In genomic region chr7:121113288-121113687, GRCh38 we compare ENCODE assay signal across 29 cellular contexts.
DNase-seq lines count a peak whose midpoint lies in the region; ATAC-seq, FAIRE-seq and TF ChIP-seq lines count a peak whose summit lies in the region.
"Had no signal": no experiment of that assay in that cellular context is flagged by ENCODE, and none has a peak within 500 bp of the region (broad histone marks: within the 10 kb centered on the region; RNA-seq: fewer than 3 reads in every experiment).

No MANE protein-coding gene starts in this region.

- H3K27ac Mint-ChIP-seq in astrocyte (ENCODE audit: unreplicated experiment): no peak overlapping the region
- H3K27ac Mint-ChIP-seq: activated CD4-positive, alpha-beta memory T cell treated with anti-CD3 and anti-CD28 coated beads, Interleukin-2, amount 10 ng/mL, durations not matched to agents 7 days and 5 days; CD4-positive, alpha-beta memory T cell; immature natural killer cell; stimulated activated memory B cell treated with anti-CD40 and anti-IgM and Interleukin-4, amounts not matched to agents 10 μg/mL and 1 μg/mL and 100 μg/mL, for 72 hours had no signal

- intact Hi-C loops in left cardiac atrium (cut with DNase I): no loop called here

- no peaks in the 10 kb centered on the region for H3K27me3 ChIP-seq in astrocyte (ENCODE audit: insufficient read depth, low read length)
- H3K27me3 ChIP-seq: hepatocyte, suprapubic skin had no signal

- H3K4me1 ChIP-seq in astrocyte (ENCODE audit: insufficient read depth, low read length): peaks cover 4% of the 10 kb centered on the region
- H3K4me1 ChIP-seq: lower lobe of right lung, psoas muscle, suprapubic skin had no signal

- no peak overlapping the region for H3K4me3 ChIP-seq in astrocyte (ENCODE audit: insufficient read depth, low read depth, low read length)
- H3K4me3 ChIP-seq: hepatocyte, lower lobe of right lung, psoas muscle, suprapubic skin had no signal

- no peaks in the 10 kb centered on the region for H3K27me3 Mint-ChIP-seq in astrocyte (ENCODE audit: low read depth, unreplicated experiment)
- H3K27me3 Mint-ChIP-seq: stimulated activated memory B cell treated with anti-CD40 and anti-IgM and Interleukin-4, amounts not matched to agents 10 μg/mL and 1 μg/mL and 100 μg/mL, for 72 hours had no signal

- no peak overlapping the region for H3K27ac ChIP-seq in astrocyte (ENCODE audit: low read depth, low read length)
- H3K27ac ChIP-seq: hepatocyte, lower lobe of right lung, psoas muscle, suprapubic skin had no signal

- no peak for TF ChIP-seq CTCF in astrocyte (IDR thresholded peaks at IDR 0.05; ENCODE audit: insufficient read depth, low read depth, low read length)

- no peaks in the 10 kb centered on the region for H3K9me3 Mint-ChIP-seq in astrocyte (ENCODE audit: unreplicated experiment)
- H3K9me3 Mint-ChIP-seq: activated CD4-positive, alpha-beta memory T cell treated with anti-CD3 and anti-CD28 coated beads, Interleukin-2, amount 10 ng/mL, durations not matched to agents 7 days and 5 days; CD4-positive, alpha-beta memory T cell; immature natural killer cell; stimulated activated memory B cell treated with anti-CD40 and anti-IgM and Interleukin-4, amounts not matched to agents 10 μg/mL and 1 μg/mL and 100 μg/mL, for 72 hours had no signal

- H3K36me3 ChIP-seq in astrocyte (ENCODE audit: insufficient read depth, low read length): no peaks in the 10 kb centered on the region
- H3K36me3 ChIP-seq: lower lobe of right lung, suprapubic skin had no signal

- H2AFZ ChIP-seq in astrocyte (ENCODE audit: low read depth, low read length): no peak overlapping the region
- H2AFZ ChIP-seq: hepatocyte had no signal

- no peaks in the 10 kb centered on the region for H4K20me1 ChIP-seq in astrocyte (ENCODE audit: insufficient read depth, low read length)

- H3K36me3 Mint-ChIP-seq in astrocyte (ENCODE audit: low read depth, unreplicated experiment): no peaks in the 10 kb centered on the region
- H3K36me3 Mint-ChIP-seq: CD4-positive, alpha-beta memory T cell; immature natural killer cell had no signal

- no peak overlapping the region for H3K4me2 ChIP-seq in astrocyte (ENCODE audit: low read length)
- H3K4me2 ChIP-seq: hepatocyte had no signal

- H3K4me1 Mint-ChIP-seq in astrocyte (ENCODE audit: low read depth, unreplicated experiment): peaks cover 14% of the 10 kb centered on the region
- H3K4me1 Mint-ChIP-seq: activated CD4-positive, alpha-beta memory T cell treated with anti-CD3 and anti-CD28 coated beads, Interleukin-2, amount 10 ng/mL, durations not matched to agents 7 days and 5 days; CD4-positive, alpha-beta memory T cell; immature natural killer cell had no signal

- DNase-seq in AG20443 (ENCODE audit: low spot score) (peak; percentile 12), HPDE6-E6E7 (ENCODE audit: extremely low spot score) (peak; percentile 31), astrocyte (ENCODE audit: low read depth) (peak; percentile 56), iris pigment epithelial cell (ENCODE audit: low read depth) (peak; percentile 73), left cardiac atrium (no peak)
- DNase-seq in activated T-cell treated with anti-CD3 and anti-CD28 coated beads, Interleukin-2, amount 50 U/mL, for 1 hour: no peak
- DNase-seq: activated CD4-positive, alpha-beta memory T cell treated with anti-CD3 and anti-CD28 coated beads, Interleukin-2, amount 10 ng/mL, durations not matched to agents 7 days and 5 days; activated CD4-positive, CD25-positive, alpha-beta regulatory T cell; activated gamma-delta T cell; activated T-cell treated with anti-CD3 and anti-CD28 coated beads for 4 hours; CD4-positive, alpha-beta memory T cell; central memory CD4-positive, alpha-beta T cell; DMS 273 treated with DMSO at 0.1 percent for 48 hours; foreskin fibroblast; immature natural killer cell; KG1; lower lobe of right lung; NCI-H1048; NCI-H187; NCI-H69; psoas muscle; small intestine; stimulated activated CD4-positive, alpha-beta T cell treated with anti-CD3 and anti-CD28 coated beads, Interleukin-2, amount 100 ng/mL, for 24 hours had no signal

- H3K79me2 ChIP-seq in astrocyte (ENCODE audit: insufficient read depth, low read length): no peaks in the 10 kb centered on the region
- H3K79me2 ChIP-seq: hepatocyte had no signal

- no peak overlapping the region for H3K9ac ChIP-seq in astrocyte (ENCODE audit: low read length)

- FAIRE-seq in astrocyte (lab: Jason Lieb, UNC): no peak
- FAIRE-seq: GM12891, small intestine had no signal

- no peak overlapping the region for H3K4me3 Mint-ChIP-seq in astrocyte (ENCODE audit: unreplicated experiment)
- H3K4me3 Mint-ChIP-seq: activated CD4-positive, alpha-beta memory T cell treated with anti-CD3 and anti-CD28 coated beads, Interleukin-2, amount 10 ng/mL, durations not matched to agents 7 days and 5 days; CD4-positive, alpha-beta memory T cell; immature natural killer cell; stimulated activated memory B cell treated with anti-CD40 and anti-IgM and Interleukin-4, amounts not matched to agents 10 μg/mL and 1 μg/mL and 100 μg/mL, for 72 hours had no signal

- ATAC-seq in GM19397 (IDR thresholded peaks at IDR 0.05; ENCODE audit: unreplicated experiment): no peak
- no peak for ATAC-seq in HG03135 (IDR thresholded peaks at IDR 0.05; ENCODE audit: unreplicated experiment)
- ATAC-seq in left cardiac atrium: no peak
- ATAC-seq: lower lobe of right lung; psoas muscle; stimulated activated memory B cell treated with anti-CD40 and anti-IgM and Interleukin-4, amounts not matched to agents 10 μg/mL and 1 μg/mL and 100 μg/mL, for 72 hours had no signal

- H3K9me3 ChIP-seq in astrocyte (ENCODE audit: insufficient read depth, low read depth, low read length): no peaks in the 10 kb centered on the region
- H3K9me3 ChIP-seq: lower lobe of right lung, psoas muscle, suprapubic skin had no signal

Comparison
In these comparisons a context has a peak if more than half of its experiments do, and no peak if none do; other contexts are left out.
1. DNase-seq: peak in AG20443 (single experiment), HPDE6-E6E7 (single experiment), astrocyte (single experiment) and iris pigment epithelial cell (single experiment); none in activated T-cell treated with anti-CD3 and anti-CD28 coated beads, Interleukin-2, amount 50 U/mL, for 1 hour (single experiment) and left cardiac atrium (single experiment).